ENCODE assay signal across 25 cellular contexts in genomic region chr11:129625930-129626329, GRCh38.
A peak's percentile ranks its signal among the peaks of the same experiment; 100 is the strongest.
DNase-seq lines count a peak whose midpoint lies in the region; ATAC-seq and TF ChIP-seq lines count a peak whose summit lies in the region.
"Had no signal": no experiment of that assay in that cellular context is flagged by ENCODE, and none has a peak within 500 bp of the region (broad histone marks: within the 10 kb centered on the region; RNA-seq: fewer than 3 reads in every experiment).

No MANE protein-coding gene starts in this region.

- no peaks in the 10 kb centered on the region for H3K9me3 ChIP-seq in esophagus squamous epithelium
- H3K9me3 ChIP-seq: suprapubic skin had no signal

- 27 to 30% methylated on average over 6 of the region's 6 CpGs for WGBS in esophagus squamous epithelium, 2 donors

- H3K36me3 ChIP-seq in esophagus squamous epithelium = no peaks in the 10 kb centered on the region
- H3K36me3 ChIP-seq: BLaER1, brain microvascular endothelial cell, sigmoid colon, suprapubic skin had no signal

- peak overlapping the region; percentile 62 to 82 (median 78) for H3K27ac ChIP-seq in esophagus squamous epithelium
- H3K27ac ChIP-seq: BLaER1, brain microvascular endothelial cell, HL-60, sigmoid colon, suprapubic skin had no signal

- H3K27me3 ChIP-seq in esophagus squamous epithelium = no peaks in the 10 kb centered on the region
- H3K27me3 ChIP-seq: BLaER1, brain microvascular endothelial cell, sigmoid colon, suprapubic skin had no signal

- peak; percentile 85 for DNase-seq in DMS79 (lab: John Stamatoyannopoulos, UW)
- DNase-seq in NCI-H2029 treated with DMSO at 0.1 percent for 48 hours (lab: John Stamatoyannopoulos, UW) = peak; percentile 64
- peak; percentile 48 for DNase-seq in NCI-H748 treated with DMSO at 0.1 percent for 48 hours (lab: John Stamatoyannopoulos, UW)
- no peak for DNase-seq in esophagus squamous epithelium (lab: John Stamatoyannopoulos, UW)
- DNase-seq in activated T-cell treated with anti-CD3 and anti-CD28 coated beads for 4 hours = no peak
- DNase-seq in left cardiac atrium = no peak
- no peak for DNase-seq in putamen (ENCODE audit: low spot score)
- DNase-seq: activated B cell treated with CpG ODN at 0.5 μM for 24 hours; activated CD4-positive, alpha-beta T cell treated with anti-CD3 and anti-CD28 coated beads, Interleukin-2, amount 50 U/mL, for 1 hour; activated naive CD4-positive, alpha-beta T cell treated with anti-CD3 and anti-CD28 coated beads, Interleukin-2, amount 10 ng/mL, durations not matched to agents 7 days and 5 days; activated T-cell treated with anti-CD3 and anti-CD28 coated beads, Interleukin-2, amount 50 U/mL, for 72 hours; brain microvascular endothelial cell; effector CD8-positive, alpha-beta T cell; erythroblast; foreskin melanocyte; mesenchymal stem cell; NCI-H1930; sigmoid colon; stimulated activated CD4-positive, alpha-beta T cell treated with anti-CD3 and anti-CD28 coated beads, Interleukin-15, amount 100 ng/mL, for 24 hours; stimulated activated naive B cell treated with anti-CD40 and anti-IgM and Interleukin-4, amounts not matched to agents 10 μg/mL and 1 μg/mL and 100 μg/mL, for 72 hours; T-helper 1 cell had no signal

- ATAC-seq in HG03571 (IDR thresholded peaks at IDR 0.05; ENCODE audit: unreplicated experiment) (no peak), left cardiac atrium (no peak)
- ATAC-seq: activated T-cell treated with anti-CD3 and anti-CD28 coated beads, Interleukin-2, amount 50 U/mL, for 72 hours; stimulated activated naive B cell treated with anti-CD40 and anti-IgM and Interleukin-4, amounts not matched to agents 10 μg/mL and 1 μg/mL and 100 μg/mL, for 72 hours had no signal

- intact Hi-C loops in esophagus squamous epithelium (cut with DNase I) = no loop called here
- intact Hi-C loops in left cardiac atrium (cut with DNase I) = no loop called here

- H3K4me1 ChIP-seq in esophagus squamous epithelium = peaks cover 0 to 50% (median 8%) of the 10 kb centered on the region in 3 donors
- H3K4me1 ChIP-seq: BLaER1, sigmoid colon had no signal

- TF ChIP-seq POLR2A in esophagus squamous epithelium (IDR thresholded peaks at IDR 0.05) = no peak

- H3K4me3 ChIP-seq in esophagus squamous epithelium = peak overlapping the region in 2 of 4 donors; percentile 5 to 8
- H3K4me3 ChIP-seq: BLaER1, sigmoid colon, suprapubic skin had no signal

- TF ChIP-seq CTCF in esophagus squamous epithelium (IDR thresholded peaks at IDR 0.05) = no peak

Comparison
In these comparisons a context has a peak if more than half of its experiments do, and no peak if none do; other contexts are left out.
1. DNase-seq: peak in DMS79 (single experiment), NCI-H2029 treated with DMSO at 0.1 percent for 48 hours (single experiment) and NCI-H748 treated with DMSO at 0.1 percent for 48 hours (single experiment); none in esophagus squamous epithelium (single experiment), activated T-cell treated with anti-CD3 and anti-CD28 coated beads for 4 hours (single experiment), left cardiac atrium (single experiment) and putamen (single experiment).